Comparison of ENCODE assay signal across 28 cellular contexts in genomic region chr4:1638272-1638598, GRCh38.
"Had no signal": no experiment of that assay in that cellular context is flagged by ENCODE, and none has a peak within 500 bp of the region (broad histone marks: within the 10 kb centered on the region; RNA-seq: fewer than 3 reads in every experiment).

No MANE protein-coding gene starts in this region.

- H3K9me3 Mint-ChIP-seq: activated CD4-positive, alpha-beta memory T cell treated with anti-CD3 and anti-CD28 coated beads, Interleukin-2, amount 10 ng/mL, durations not matched to agents 7 days and 5 days; activated CD4-positive, alpha-beta T cell treated with anti-CD3 and anti-CD28 coated beads, Interleukin-2, amount 10 ng/mL, durations not matched to agents 24 days and 14 days; activated naive CD4-positive, alpha-beta T cell treated with anti-CD3 and anti-CD28 coated beads, Interleukin-2, amount 50 U/mL, for 24 hours; activated naive CD8-positive, alpha-beta T cell treated with anti-CD3 and anti-CD28 coated beads for 36 hours; activated naive CD8-positive, alpha-beta T cell treated with anti-CD3 and anti-CD28 coated beads, Interleukin-2, amount 50 U/mL, for 24 hours; activated T-cell treated with anti-CD3 and anti-CD28 coated beads, Interleukin-2, amount 50 U/mL, for 72 hours had no signal

- H3K4me3 Mint-ChIP-seq: activated CD4-positive, alpha-beta memory T cell treated with anti-CD3 and anti-CD28 coated beads, Interleukin-2, amount 10 ng/mL, durations not matched to agents 7 days and 5 days; activated CD4-positive, alpha-beta T cell treated with anti-CD3 and anti-CD28 coated beads for 36 hours; activated CD4-positive, alpha-beta T cell treated with anti-CD3 and anti-CD28 coated beads, Interleukin-2, amount 10 ng/mL, durations not matched to agents 24 days and 14 days; activated naive CD4-positive, alpha-beta T cell treated with anti-CD3 and anti-CD28 coated beads, Interleukin-2, amount 50 U/mL, for 24 hours; activated naive CD8-positive, alpha-beta T cell treated with anti-CD3 and anti-CD28 coated beads for 36 hours; activated naive CD8-positive, alpha-beta T cell treated with anti-CD3 and anti-CD28 coated beads, Interleukin-2, amount 50 U/mL, for 24 hours; activated T-cell treated with anti-CD3 and anti-CD28 coated beads, Interleukin-2, amount 50 U/mL, for 24 hours; activated T-cell treated with anti-CD3 and anti-CD28 coated beads, Interleukin-2, amount 50 U/mL, for 72 hours; brain had no signal

- H3K27ac ChIP-seq: adrenal gland, breast epithelium, cardiac muscle cell, colonic mucosa had no signal

- H3K36me3 Mint-ChIP-seq: activated naive CD4-positive, alpha-beta T cell treated with anti-CD3 and anti-CD28 coated beads, Interleukin-2, amount 50 U/mL, for 24 hours; activated naive CD8-positive, alpha-beta T cell treated with anti-CD3 and anti-CD28 coated beads for 36 hours; brain had no signal

- H3K36me3 ChIP-seq: adrenal gland, breast epithelium, cardiac muscle cell, colonic mucosa had no signal

- H3K4me3 ChIP-seq: adrenal gland, breast epithelium, cardiac muscle cell, colonic mucosa had no signal

- H3K27me3 Mint-ChIP-seq: activated CD4-positive, alpha-beta T cell treated with anti-CD3 and anti-CD28 coated beads for 36 hours; activated CD4-positive, alpha-beta T cell treated with anti-CD3 and anti-CD28 coated beads, Interleukin-2, amount 10 ng/mL, durations not matched to agents 24 days and 14 days; activated naive CD8-positive, alpha-beta T cell treated with anti-CD3 and anti-CD28 coated beads for 36 hours; activated naive CD8-positive, alpha-beta T cell treated with anti-CD3 and anti-CD28 coated beads, Interleukin-2, amount 50 U/mL, for 24 hours; activated T-cell treated with anti-CD3 and anti-CD28 coated beads, Interleukin-2, amount 50 U/mL, for 24 hours had no signal

- H3K4me1 ChIP-seq: adrenal gland, breast epithelium, colonic mucosa had no signal

- H3K27ac Mint-ChIP-seq: activated CD4-positive, alpha-beta memory T cell treated with anti-CD3 and anti-CD28 coated beads, Interleukin-2, amount 10 ng/mL, durations not matched to agents 7 days and 5 days; activated CD4-positive, alpha-beta T cell treated with anti-CD3 and anti-CD28 coated beads for 36 hours; activated CD4-positive, alpha-beta T cell treated with anti-CD3 and anti-CD28 coated beads, Interleukin-2, amount 10 ng/mL, durations not matched to agents 24 days and 14 days; activated naive CD4-positive, alpha-beta T cell treated with anti-CD3 and anti-CD28 coated beads, Interleukin-2, amount 50 U/mL, for 24 hours; activated naive CD8-positive, alpha-beta T cell treated with anti-CD3 and anti-CD28 coated beads for 36 hours; activated naive CD8-positive, alpha-beta T cell treated with anti-CD3 and anti-CD28 coated beads, Interleukin-2, amount 50 U/mL, for 24 hours; activated T-cell treated with anti-CD3 and anti-CD28 coated beads, Interleukin-2, amount 50 U/mL, for 24 hours; activated T-cell treated with anti-CD3 and anti-CD28 coated beads, Interleukin-2, amount 50 U/mL, for 72 hours; brain had no signal

- ATAC-seq: activated CD4-positive, alpha-beta T cell treated with anti-CD3 and anti-CD28 coated beads for 36 hours; activated naive CD8-positive, alpha-beta T cell treated with anti-CD3 and anti-CD28 coated beads, Interleukin-2, amount 50 U/mL, for 24 hours; activated T-cell treated with anti-CD3 and anti-CD28 coated beads, Interleukin-2, amount 50 U/mL, for 72 hours; esophagus mucosa had no signal

- DNase-seq: activated CD4-positive, alpha-beta memory T cell treated with anti-CD3 and anti-CD28 coated beads, Interleukin-2, amount 10 ng/mL, durations not matched to agents 7 days and 5 days; activated CD4-positive, alpha-beta T cell treated with anti-CD3 and anti-CD28 coated beads for 36 hours; activated CD4-positive, alpha-beta T cell treated with anti-CD3 and anti-CD28 coated beads, Interleukin-2, amount 10 ng/mL, durations not matched to agents 24 days and 14 days; activated CD4-positive, CD25-positive, alpha-beta regulatory T cell; activated CD4-positive, CD25-positive, alpha-beta regulatory T cell treated with anti-CD3 and anti-CD28 coated beads, Interleukin-2, amount 50 U/mL, for 72 hours; activated CD8-positive, alpha-beta memory T cell treated with anti-CD3 and anti-CD28 coated beads, Interleukin-2, amount 50 U/mL, for 48 hours; activated gamma-delta T cell; activated naive CD4-positive, alpha-beta T cell; activated naive CD8-positive, alpha-beta T cell treated with anti-CD3 and anti-CD28 coated beads for 36 hours; activated naive CD8-positive, alpha-beta T cell treated with anti-CD3 and anti-CD28 coated beads, Interleukin-2, amount 50 U/mL, for 24 hours; activated T-cell treated with anti-CD3 and anti-CD28 coated beads for 4 hours; activated T-cell treated with anti-CD3 and anti-CD28 coated beads, Interleukin-2, amount 50 U/mL, for 24 hours; activated T-cell treated with anti-CD3 and anti-CD28 coated beads, Interleukin-2, amount 50 U/mL, for 72 hours; adrenal gland; amygdala; aorta; central memory CD4-positive, alpha-beta T cell; cerebellar nuclear complex; colonic mucosa; effector CD8-positive, alpha-beta T cell; foreskin fibroblast; head of caudate nucleus; T-helper 2 cell had no signal

- H3K4me1 Mint-ChIP-seq: activated CD4-positive, alpha-beta memory T cell treated with anti-CD3 and anti-CD28 coated beads, Interleukin-2, amount 10 ng/mL, durations not matched to agents 7 days and 5 days; activated CD4-positive, alpha-beta T cell treated with anti-CD3 and anti-CD28 coated beads for 36 hours; activated CD4-positive, alpha-beta T cell treated with anti-CD3 and anti-CD28 coated beads, Interleukin-2, amount 10 ng/mL, durations not matched to agents 24 days and 14 days; activated naive CD4-positive, alpha-beta T cell treated with anti-CD3 and anti-CD28 coated beads, Interleukin-2, amount 50 U/mL, for 24 hours; activated naive CD8-positive, alpha-beta T cell treated with anti-CD3 and anti-CD28 coated beads for 36 hours; activated naive CD8-positive, alpha-beta T cell treated with anti-CD3 and anti-CD28 coated beads, Interleukin-2, amount 50 U/mL, for 24 hours had no signal

- H3K27me3 ChIP-seq: adrenal gland, breast epithelium, cardiac muscle cell, colonic mucosa had no signal

- H3K9me3 ChIP-seq: adrenal gland, colonic mucosa had no signal
